In genomic region chr5:95350631-95351030, GRCh38 we compare ENCODE assay signal across 18 cellular contexts. TPM values are rescaled to one million over a fixed set of nuclear protein-coding genes. Genes with fewer than 3 reads are reported as not detected.
A peak's percentile ranks its signal among the peaks of the same experiment; 100 is the strongest.
DNase-seq lines count a peak whose midpoint lies in the region; ATAC-seq and TF ChIP-seq lines count a peak whose summit lies in the region.
"Had no signal": no experiment of that assay in that cellular context is flagged by ENCODE, and none has a peak within 500 bp of the region (broad histone marks: within the 10 kb centered on the region; RNA-seq: fewer than 3 reads in every experiment).

No MANE protein-coding gene starts in this region.

- H3K4me2 ChIP-seq in GM23338, result no peak overlapping the region

- DNase-seq in GM23338 (ENCODE audit: low spot score) (no peak), SJCRH30 (peak; percentile 78), left kidney (ENCODE audit: low read depth, low spot score) (peak; percentile 15), ACHN (no peak), hypothalamus (lab: John Stamatoyannopoulos, UW) (no peak)
- DNase-seq in stimulated activated CD4-positive, alpha-beta T cell treated with anti-CD3 and anti-CD28 coated beads, Interleukin-12 subunit alpha, Interleukin-12 subunit beta, amount 100 ng/mL, for 4 hours, result no peak
- DNase-seq: BE2C; C1 segment of cervical spinal cord; Caco-2; CD4-positive, CD25-positive, alpha-beta regulatory T cell; CD8-positive, alpha-beta memory T cell; DMS53; DND-41; EL; HCEC 1CT had no signal

- H3K36me3 ChIP-seq in GM23338 (ENCODE audit: insufficient read depth) (no peaks in the 10 kb centered on the region), SJCRH30 (no peaks in the 10 kb centered on the region)
- H3K36me3 ChIP-seq: BE2C had no signal

- no peak for ATAC-seq in GM23338

- no peaks in the 10 kb centered on the region for H3K9me3 ChIP-seq in SJCRH30 (replicated peaks)
- H3K9me3 ChIP-seq: BE2C, Caco-2 had no signal

- H3K27me3 ChIP-seq in GM23338 (ENCODE audit: insufficient read depth) (no peaks in the 10 kb centered on the region), SJCRH30 (no peaks in the 10 kb centered on the region)

- in situ Hi-C loops in ACHN (cut with HindIII; ENCODE audit: low pct_ligation_motif_present, low pct_unique_long_range_greater_than_20kb, low sequenced_read_pairs), result no loop called here

- H3K27ac ChIP-seq in GM23338 (ENCODE audit: low read depth), result no peak overlapping the region
- H3K27ac ChIP-seq in SJCRH30, result peak overlapping the region; percentile 48

- peak overlapping the region; percentile 24; the same call in 1 of the 2 replicates for H2AFZ ChIP-seq in GM23338

- peaks cover 2% of the 10 kb centered on the region for H3K27me3 Mint-ChIP-seq in GM23338 (ENCODE audit: insufficient read depth, low read depth, poor library complexity)

- no peaks in the 10 kb centered on the region for H3F3A ChIP-seq in GM23338 (replicated peaks; ENCODE audit: low read depth)

- H3K4me1 Mint-ChIP-seq in GM23338, result no peaks in the 10 kb centered on the region
- H3K4me1 Mint-ChIP-seq: CD4-positive, CD25-positive, alpha-beta regulatory T cell; CD8-positive, alpha-beta memory T cell had no signal

- no peak for TF ChIP-seq CTCF in GM23338 (conservative IDR thresholded peaks at IDR 0.05; ENCODE audit: low read depth in 2 of 2)

- no peak overlapping the region for H3K4me3 Mint-ChIP-seq in GM23338
- H3K4me3 Mint-ChIP-seq: CD4-positive, CD25-positive, alpha-beta regulatory T cell; CD8-positive, alpha-beta memory T cell had no signal

- H3K79me2 ChIP-seq in GM23338 (replicated peaks; ENCODE audit: insufficient read depth), result no peaks in the 10 kb centered on the region

- no peak overlapping the region for H3K4me3 ChIP-seq in GM23338
- no peak overlapping the region for H3K4me3 ChIP-seq in SJCRH30

- H3K4me1 ChIP-seq in GM23338 (ENCODE audit: insufficient read depth) (no peaks in the 10 kb centered on the region), SJCRH30 (peaks cover 13% of the 10 kb centered on the region)
- H3K4me1 ChIP-seq: BE2C, Caco-2 had no signal

- H3K36me3 Mint-ChIP-seq in GM23338 (ENCODE audit: low read depth), result peaks cover 3% of the 10 kb centered on the region; the same call in 2 of the 3 replicates
- H3K36me3 Mint-ChIP-seq: CD4-positive, CD25-positive, alpha-beta regulatory T cell; CD8-positive, alpha-beta memory T cell had no signal

- H4K20me1 ChIP-seq in GM23338 (replicated peaks; ENCODE audit: insufficient read depth), result no peaks in the 10 kb centered on the region

- H3K9me2 ChIP-seq in GM23338 (ENCODE audit: insufficient read depth), result 0 out of 2 replicates have a peak, but pooled peaks cover 2% of the 10 kb centered on the region

- no peak overlapping the region for H3K27ac Mint-ChIP-seq in GM23338
- H3K27ac Mint-ChIP-seq: CD4-positive, CD25-positive, alpha-beta regulatory T cell had no signal

- peaks cover 8% of the 10 kb centered on the region; the same call in 2 of the 3 replicates for H3K9me3 Mint-ChIP-seq in GM23338

TF ChIP-seq in GM23338, 12 proteins besides CTCF, POLR2A, EP300 and RAD21 (continues in another document):
- no peak for TF ChIP-seq REST (IDR thresholded peaks at IDR 0.05; ENCODE audit: unreplicated experiment)
- no peak for TF ChIP-seq ZNF462 (CRISPR knock-in tag; IDR thresholded peaks at IDR 0.05)
- TF ChIP-seq POLR2AphosphoS5 (IDR thresholded peaks at IDR 0.05; ENCODE audit: low read depth), result no peak
- no peak for TF ChIP-seq ZNF114 (CRISPR knock-in tag; IDR thresholded peaks at IDR 0.05)
- TF ChIP-seq ZNF331 (CRISPR knock-in tag; IDR thresholded peaks at IDR 0.05; ENCODE audit: low read depth), result no peak
- no peak for TF ChIP-seq NANOG (IDR thresholded peaks at IDR 0.05; ENCODE audit: borderline replicate concordance)
- TF ChIP-seq JUNB (IDR thresholded peaks at IDR 0.05; ENCODE audit: unreplicated experiment), result no peak
- TF ChIP-seq EZH2 (IDR thresholded peaks at IDR 0.05; ENCODE audit: low read depth, unreplicated experiment), result no peak
- TF ChIP-seq EZH2phosphoT487 (IDR thresholded peaks at IDR 0.05; ENCODE audit: unreplicated experiment), result no peak

RNA-seq across cellular contexts. Expression of gene FAM81B, which starts 40.5 kb away (rescaled TPM):
- not detected in 2 replicates for total RNA-seq in GM23338 (2014; rRNA removed; shearing (Covaris generic))
- 0.40 TPM in 1 of 2 replicates, not detected in the other for polyA plus RNA-seq in GM23338 (2016; fragmentation: Nextera tagmentation; extraction: Ambion mirVana)
- not detected in 2 replicates for total RNA-seq in SJCRH30 (2014; rRNA removed; shearing (Covaris generic))
- total RNA-seq: A172; Caco-2; CD8-positive, alpha-beta memory T cell; G401; HT-29 had no signal
- polyA plus RNA-seq: CD4-positive, CD25-positive, alpha-beta regulatory T cell; CD8-positive, alpha-beta memory T cell had no signal

Comparison
In these comparisons a context has a peak if more than half of its experiments do, and no peak if none do; other contexts are left out.
1. DNase-seq: peak in SJCRH30 (2 of 2) and left kidney (single experiment); none in GM23338 (single experiment), ACHN (single experiment), stimulated activated CD4-positive, alpha-beta T cell treated with anti-CD3 and anti-CD28 coated beads, Interleukin-12 subunit alpha, Interleukin-12 subunit beta, amount 100 ng/mL, for 4 hours (single experiment) and hypothalamus (0 of 51).